8 cellular contexts compared by ENCODE assay signal in genomic region chr20:64079273-64080012, GRCh38. TPM values are rescaled to one million over a fixed set of nuclear protein-coding genes. Genes with fewer than 3 reads are reported as not detected.
A peak's percentile ranks its signal among the peaks of the same experiment; 100 is the strongest.
DNase-seq lines count a peak whose midpoint lies in the region; ATAC-seq and TF ChIP-seq lines count a peak whose summit lies in the region.

Gene RGS19 (minus strand): TSS chr20:64079518. CDS start chr20:64076886, 2,632 bp downstream.

- peak; percentile 31 for ATAC-seq in HG03135 (IDR thresholded peaks at IDR 0.05; ENCODE audit: unreplicated experiment)
- ATAC-seq in mucosa of descending colon: peak; percentile 52

- no peaks in the 10 kb centered on the region for H4K20me1 ChIP-seq in OCI-LY3 (ENCODE audit: insufficient read depth, low read length)

- peaks cover 34% of the 10 kb centered on the region for H3K79me2 ChIP-seq in OCI-LY3 (ENCODE audit: low read length)

- TF ChIP-seq CTCF in 22Rv1 (IDR thresholded peaks at IDR 0.05) (no peak), OCI-LY3 (IDR thresholded peaks at IDR 0.05; ENCODE audit: low read depth, low read length) (no peak), epithelial cell of proximal tubule (conservative IDR thresholded peaks at IDR 0.05; ENCODE audit: low read depth, low read length) (no peak), mucosa of descending colon (IDR thresholded peaks at IDR 0.05) (no peak)

- intact Hi-C loops in mucosa of descending colon (cut with DNase I, micrococcal nuclease): no loop called here

- H3K4me1 ChIP-seq in OCI-LY3 (ENCODE audit: low read length) (peaks cover 34% of the 10 kb centered on the region), mucosa of descending colon (ENCODE audit: low read depth) (peaks cover 18% of the 10 kb centered on the region)

- H3K27ac ChIP-seq in 22Rv1 (peak within 1 kb of the TSS; percentile 37), OCI-LY3 (ENCODE audit: low read length) (peak within 1 kb of the TSS; percentile 91)

- H3K9ac ChIP-seq in OCI-LY3 (ENCODE audit: low read length): peak within 1 kb of the TSS; percentile 98

- DNase-seq in activated T-cell treated with anti-CD3 and anti-CD28 coated beads for 48 hours (ENCODE audit: low read depth): peak; percentile 74
- no peak for DNase-seq in epithelial cell of proximal tubule (ENCODE audit: low read depth)
- DNase-seq in mucosa of descending colon: peak; percentile 71 to 89 (median 82)
- peak; percentile 45 to 71 (median 62) for DNase-seq in stimulated activated naive CD4-positive, alpha-beta T cell (lab: John Stamatoyannopoulos, UW)

- peak within 1 kb of the TSS; percentile 99 for H3K4me2 ChIP-seq in OCI-LY3 (ENCODE audit: low read length)

- H3K9me3 ChIP-seq in OCI-LY3 (ENCODE audit: insufficient read depth, low read length): no peaks in the 10 kb centered on the region
- no peaks in the 10 kb centered on the region for H3K9me3 ChIP-seq in mucosa of descending colon

- H2AFZ ChIP-seq in OCI-LY3 (ENCODE audit: low read depth, low read length): 0 out of 2 replicates have a peak within 1 kb of the TSS, but pooled peaks have one; percentile 33

- H3K4me3 ChIP-seq in OCI-LY3 (ENCODE audit: low read length) (peak within 1 kb of the TSS; percentile 95), epithelial cell of proximal tubule (ENCODE audit: low read depth, low read length) (peak within 1 kb of the TSS; percentile 67), mucosa of descending colon (peak within 1 kb of the TSS; percentile 42)

- H3K27me3 ChIP-seq in OCI-LY3 (ENCODE audit: low read depth, low read length): peaks cover 9% of the 10 kb centered on the region

- peak; percentile 45 for TF ChIP-seq POLR2A in GM15510 (IDR thresholded peaks at IDR 0.05; ENCODE audit: borderline replicate concordance, extremely low read depth, insufficient read length)

- H3K36me3 ChIP-seq in OCI-LY3 (replicated peaks; ENCODE audit: low read depth, low read length): peaks cover 9% of the 10 kb centered on the region
- H3K36me3 ChIP-seq in mucosa of descending colon (ENCODE audit: low read depth): no peaks in the 10 kb centered on the region

RNA-seq across cellular contexts. Expression of gene RGS19, which starts in this region (rescaled TPM):
- total RNA-seq in epithelial cell of proximal tubule: 19.7 and 21.8 TPM in 2 replicates
- 1 to 10 TPM; 4.7 to 6.9 (median 6.5) TPM for total RNA-seq in mucosa of descending colon

Comparison
In these comparisons a context has a peak if more than half of its experiments do, and no peak if none do; other contexts are left out.
1. H3K4me3 ChIP-seq: peak in every context shown above with its lines; median percentile 95 in OCI-LY3; 67 in epithelial cell of proximal tubule; 42 in mucosa of descending colon.